In the genomic region with DNA sequence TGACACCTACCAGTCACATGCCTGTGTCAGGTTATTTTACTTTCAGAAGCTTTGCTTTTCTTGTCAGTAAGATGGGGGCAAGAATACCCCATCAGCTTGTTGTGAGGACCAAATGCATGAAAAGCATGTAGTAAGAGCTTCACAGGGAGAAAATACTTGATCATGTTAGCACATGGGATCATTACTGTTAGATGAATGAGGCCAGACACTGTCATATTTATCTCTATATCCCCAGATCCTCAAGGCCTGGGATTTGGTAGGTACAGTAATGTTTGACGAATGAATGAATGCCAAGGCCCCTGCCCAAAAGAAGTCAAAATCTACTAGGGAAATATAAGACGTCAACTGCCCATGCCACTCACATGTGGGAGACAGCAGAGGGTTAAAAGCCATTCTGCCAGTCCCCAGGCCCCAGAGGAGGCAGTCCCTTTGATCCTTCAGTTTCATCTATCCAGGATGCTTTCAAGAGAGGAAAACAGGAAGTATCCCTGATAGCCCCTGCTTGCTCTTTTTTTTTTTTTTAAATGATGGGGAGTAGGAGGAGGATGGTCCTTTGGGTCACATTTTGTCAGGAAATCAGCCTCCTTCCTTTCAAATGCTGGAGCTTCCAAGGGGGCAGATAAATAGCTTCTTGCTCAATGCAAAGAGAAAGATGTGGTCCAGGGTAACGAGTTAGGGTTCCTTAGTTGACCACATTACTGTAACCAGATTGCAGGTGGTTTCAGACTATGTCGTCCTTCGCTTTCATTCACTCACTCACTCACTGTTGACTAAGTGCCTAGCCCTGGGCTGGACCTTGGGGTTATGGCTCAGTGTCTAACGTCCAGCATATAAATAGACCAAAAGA, we compare ENCODE assay signal across 11 cellular contexts.
DNase-seq lines count a peak whose midpoint lies in the region; ATAC-seq, FAIRE-seq and TF ChIP-seq lines count a peak whose summit lies in the region.
"Had no signal": no experiment of that assay in that cellular context is flagged by ENCODE, and none has a peak within 500 bp of the region (broad histone marks: within the 10 kb centered on the region; RNA-seq: fewer than 3 reads in every experiment).

No MANE protein-coding gene starts in this region.

- no peak for TF ChIP-seq POLR2A in gastrocnemius medialis (IDR thresholded peaks at IDR 0.05)

- H3K27me3 ChIP-seq in gastrocnemius medialis: no peaks in the 10 kb centered on the region

- H3K27me3 Mint-ChIP-seq in endothelial cell (ENCODE audit: unreplicated experiment): peaks cover 4% of the 10 kb centered on the region

- H3K9me3 ChIP-seq in gastrocnemius medialis: no peaks in the 10 kb centered on the region

- in situ Hi-C loops in gastrocnemius medialis (cut with MboI; ENCODE audit: low sequenced_read_pairs in 4 of 4): no loop called here
- in situ Hi-C loops in G401 (cut with HindIII; ENCODE audit: low sequenced_read_pairs): no loop called here

- FAIRE-seq in D721Med (lab: Jason Lieb, UNC): no peak
- FAIRE-seq: TTC549 had no signal

- no peaks in the 10 kb centered on the region for H3K36me3 ChIP-seq in gastrocnemius medialis

- peak in 2 of 3 experiments; percentile 54 to 63 for DNase-seq in NCI-H1417 (lab: John Stamatoyannopoulos, UW)
- DNase-seq in NCI-H1417 treated with DMSO at 0.1 percent for 48 hours (lab: John Stamatoyannopoulos, UW): no peak
- peak; percentile 86 for DNase-seq in NCI-H510A treated with DMSO at 0.1 percent for 48 hours (lab: John Stamatoyannopoulos, UW)
- no peak for DNase-seq in endothelial cell (ENCODE audit: low spot score)
- DNase-seq in gastrocnemius medialis: no peak
- DNase-seq in D721Med (ENCODE audit: insufficient read length, low spot score): no peak
- DNase-seq in G401 (ENCODE audit: low spot score): no peak
- DNase-seq: DND-41; stimulated activated CD4-positive, alpha-beta T cell treated with anti-CD3 and anti-CD28 coated beads, Interleukin-15, amount 100 ng/mL, for 24 hours had no signal

- H3K9me3 Mint-ChIP-seq in endothelial cell (ENCODE audit: unreplicated experiment): no peaks in the 10 kb centered on the region

- TF ChIP-seq CTCF in endothelial cell (IDR thresholded peaks at IDR 0.05; ENCODE audit: unreplicated experiment) (no peak), gastrocnemius medialis (IDR thresholded peaks at IDR 0.05 in 4 of 5, conservative IDR thresholded peaks at IDR 0.05 in 1 of 5) (no peak), D721Med (IDR thresholded peaks at IDR 0.05; ENCODE audit: insufficient read depth, missing control alignments) (no peak)

- H3K4me1 ChIP-seq in gastrocnemius medialis: peaks cover 27 to 32% of the 10 kb centered on the region in 2 donors

- H3K36me3 Mint-ChIP-seq in endothelial cell (ENCODE audit: low read depth, unreplicated experiment): no peaks in the 10 kb centered on the region

- peak overlapping the region; percentile 86 to 95 (median 90) for H3K27ac ChIP-seq in gastrocnemius medialis

- H3K4me3 ChIP-seq in gastrocnemius medialis: no peak overlapping the region

- no peak overlapping the region for H3K4me3 Mint-ChIP-seq in endothelial cell (ENCODE audit: unreplicated experiment)

- H3K27ac Mint-ChIP-seq in endothelial cell (ENCODE audit: unreplicated experiment): peak overlapping the region; percentile 15

- intact Hi-C loops in gastrocnemius medialis (cut with DNase I; ENCODE audit: low total_unique reads): no loop called here

- H3K4me1 Mint-ChIP-seq in endothelial cell (ENCODE audit: unreplicated experiment): peaks cover 48% of the 10 kb centered on the region

- ATAC-seq in gastrocnemius medialis: no peak
- no peak for ATAC-seq in GM21619 (IDR thresholded peaks at IDR 0.05; ENCODE audit: unreplicated experiment)

Comparison
In these comparisons a context has a peak if more than half of its experiments do, and no peak if none do; other contexts are left out.
1. DNase-seq: peak in NCI-H1417 (2 of 3) and NCI-H510A treated with DMSO at 0.1 percent for 48 hours (single experiment); none in NCI-H1417 treated with DMSO at 0.1 percent for 48 hours (single experiment), endothelial cell (single experiment), gastrocnemius medialis (0 of 2), D721Med (single experiment) and G401 (single experiment).